ENCODE assay signal across 11 cellular contexts in the genomic region with DNA sequence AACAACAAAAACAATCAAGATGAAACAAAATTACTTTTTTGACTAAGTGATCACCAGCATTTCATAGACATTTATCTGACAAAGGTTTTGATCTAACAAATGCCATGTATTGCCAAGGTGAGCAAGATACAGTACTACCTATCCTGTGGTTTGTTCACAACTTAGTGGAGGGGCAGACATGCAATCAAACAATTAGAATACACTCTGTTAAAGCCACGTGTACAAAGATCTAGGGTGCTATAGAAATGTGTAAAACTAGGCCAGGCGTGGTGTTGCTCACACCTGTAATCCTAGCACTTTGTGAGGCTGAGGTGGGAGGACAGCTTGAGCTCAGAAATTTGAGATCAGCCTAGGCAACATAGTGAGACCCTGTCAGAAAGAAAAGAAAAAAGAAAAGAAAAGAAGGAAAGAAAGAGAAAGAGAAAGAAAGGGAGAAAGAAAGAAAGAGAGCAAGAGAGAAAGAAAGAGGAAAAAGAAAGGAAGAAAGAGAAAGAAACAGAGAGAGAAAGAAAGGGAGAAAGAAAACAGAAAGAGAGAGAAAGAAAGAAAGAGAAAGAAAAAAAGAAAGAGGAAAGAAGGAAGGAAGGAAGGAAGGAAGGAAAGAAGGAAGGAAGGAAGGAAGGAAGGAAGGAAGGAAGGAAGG. TPM values are rescaled to one million over a fixed set of nuclear protein-coding genes. Genes with fewer than 3 reads are reported as not detected.
DNase-seq lines count a peak whose midpoint lies in the region; ATAC-seq and TF ChIP-seq lines count a peak whose summit lies in the region.
"Had no signal": no experiment of that assay in that cellular context is flagged by ENCODE, and none has a peak within 500 bp of the region (broad histone marks: within the 10 kb centered on the region; RNA-seq: fewer than 3 reads in every experiment).

No MANE protein-coding gene starts in this region.

- no peaks in the 10 kb centered on the region for H4K20me1 ChIP-seq in H9 (ENCODE audit: control insufficient read depth, insufficient read depth, insufficient read length)

- H3K23me2 ChIP-seq in H9 (ENCODE audit: insufficient read length, low read depth, low read length, poor library complexity, severe bottlenecking): no peaks in the 10 kb centered on the region

- no peak overlapping the region for H2BK120ac ChIP-seq in H9 (ENCODE audit: low read depth, low read length, poor library complexity, severe bottlenecking)

- no peak overlapping the region for H3K4ac ChIP-seq in H9 (ENCODE audit: low read depth, low read length)

- H3K27me3 Mint-ChIP-seq in CD4-positive, alpha-beta memory T cell: no peaks in the 10 kb centered on the region
- H3K27me3 Mint-ChIP-seq in H9 (ENCODE audit: low read depth): no peaks in the 10 kb centered on the region

- ATAC-seq in HG03025 (IDR thresholded peaks at IDR 0.05; ENCODE audit: low FRiP score, unreplicated experiment): no peak

- TF ChIP-seq CTCF in H9 (conservative IDR thresholded peaks at IDR 0.05) (no peak), ascending aorta (IDR thresholded peaks at IDR 0.05) (no peak), ovary (IDR thresholded peaks at IDR 0.05) (no peak)

- H2AFZ ChIP-seq in H9 (ENCODE audit: low read length): no peak overlapping the region

- intact Hi-C loops in CD4-positive, alpha-beta memory T cell (cut with micrococcal nuclease): no loop called here
- intact Hi-C loops in ascending aorta (cut with DNase I) (no loop called here), ovary (cut with DNase I) (loop anchor here in 3 of 4 donors (5.0 kb wide), 1 partner anchor 73 kb away; the partner anchor contains the start of gene SPG11 (in 3 of the 3))

- no peak overlapping the region for H2AK5ac ChIP-seq in H9 (ENCODE audit: insufficient read length, low read length)

- no peak overlapping the region for H2BK5ac ChIP-seq in H9 (ENCODE audit: insufficient read length, low read length)

- peaks cover 0 to 1% (median 0%) of the 10 kb centered on the region in 8 donors for H3K9me3 Mint-ChIP-seq in CD4-positive, alpha-beta memory T cell
- H3K9me3 Mint-ChIP-seq in H9: peaks cover 5 to 10% of the 10 kb centered on the region in 2 experiments; a peak in 4 of 5 replicates

- peaks cover 11 to 19% of the 10 kb centered on the region in 2 donors for H3K36me3 Mint-ChIP-seq in CD4-positive, alpha-beta memory T cell
- H3K36me3 Mint-ChIP-seq in H9 (ENCODE audit: insufficient read depth in 1 of 3, low read depth in 3 of 3): peaks cover 0 to 3% (median 0%) of the 10 kb centered on the region in 3 experiments; a peak in 1 of 7 replicates

- CTCF ChIA-PET in CD4-positive, alpha-beta memory T cell (lab: Charles Lee; ENCODE audit: partially characterized antibody): interaction anchor here (1.0 to 33.6 kb wide), 12 partner anchors 15 to 156 kb away, joined by 4 to 821 read pairs (median 27); partner anchors contain the start of genes B2M, PATL2 and SPG11

- no peak overlapping the region for H2BK15ac ChIP-seq in H9 (ENCODE audit: low read depth, low read length)

- POLR2A ChIA-PET in CD4-positive, alpha-beta memory T cell (lab: Charles Lee; ENCODE audit: partially characterized antibody): interaction anchor here (0.9 to 39.7 kb wide), 7 partner anchors 8 to 198 kb away, joined by 3 to 5737 read pairs (median 12); partner anchors contain the start of genes B2M, EIF3J, PATL2 and SPG11

- H3K14ac ChIP-seq in H9 (ENCODE audit: insufficient read depth, low read length): no peak overlapping the region

- peak overlapping the region; percentile 72 to 95 (median 86) for H3K4me3 Mint-ChIP-seq in CD4-positive, alpha-beta memory T cell
- H3K4me3 Mint-ChIP-seq in H9: no peak overlapping the region

- H3K4me2 ChIP-seq in H9 (ENCODE audit: insufficient read depth, insufficient read length, low read length): no peak overlapping the region

- no peak overlapping the region for H3K9ac ChIP-seq in H9 (ENCODE audit: extremely low read depth, insufficient read length, low read length)

- H3K79me2 ChIP-seq in H9 (ENCODE audit: insufficient read depth, low read length): no peaks in the 10 kb centered on the region

- H3K27ac ChIP-seq in CD4-positive, alpha-beta memory T cell (ENCODE audit: low read depth, low read length): peak overlapping the region; percentile 74
- H3K27ac ChIP-seq in H9 (ENCODE audit: insufficient read length, low read depth, low read length) (no peak overlapping the region), ascending aorta (peak overlapping the region; percentile 66), ovary (peak overlapping the region; percentile 24 to 63)

- TF ChIP-seq POLR2A in ovary (IDR thresholded peaks at IDR 0.05): no peak

- WGBS in H9 (ENCODE audit: extremely low coverage, insufficient read length, low lambda C conversion rate): no CpG with 5 or more reads among the region's 2 CpGs
- 62 to 78% (median 63%) methylated on average over 2 of the region's 2 CpGs for WGBS in ovary, 3 donors

- H3K4me3 ChIP-seq in CD4-positive, alpha-beta memory T cell (ENCODE audit: low read length in 2 of 2): peak overlapping the region; percentile 27 to 55
- H3K4me3 ChIP-seq in ascending aorta: no peak overlapping the region
- no peak overlapping the region for H3K4me3 ChIP-seq in ovary

- H3K23ac ChIP-seq in H9 (ENCODE audit: insufficient read length, low read depth, low read length): no peak overlapping the region

- no peaks in the 10 kb centered on the region for H3K27me3 ChIP-seq in CD4-positive, alpha-beta memory T cell (ENCODE audit: insufficient read depth, low read length)
- no peaks in the 10 kb centered on the region for H3K27me3 ChIP-seq in H9 (ENCODE audit: insufficient read depth, low read length)
- no peaks in the 10 kb centered on the region for H3K27me3 ChIP-seq in ascending aorta
- H3K27me3 ChIP-seq in ovary: no peaks in the 10 kb centered on the region

- no peak overlapping the region for H3K56ac ChIP-seq in H9 (ENCODE audit: insufficient read length, low read depth, low read length)

- no peak overlapping the region for H4K8ac ChIP-seq in H9 (replicated peaks; ENCODE audit: insufficient read length, low read depth, low read length)

- peak overlapping the region; percentile 6 for H2BK20ac ChIP-seq in H9 (ENCODE audit: low read depth, low read length, poor library complexity, severe bottlenecking)

- H4K91ac ChIP-seq in H9 (ENCODE audit: insufficient read length, low read depth, low read length): no peak overlapping the region

- H4K5ac ChIP-seq in H9 (ENCODE audit: insufficient read length, low read depth, low read length): no peak overlapping the region

- H3K27ac Mint-ChIP-seq in CD4-positive, alpha-beta memory T cell: peak overlapping the region; percentile 93 to 99 (median 96)
- peak overlapping the region in 1 of 3 experiments; percentile 19; a peak in 1 of 7 replicates for H3K27ac Mint-ChIP-seq in H9

- peaks cover 54 to 81% (median 67%) of the 10 kb centered on the region in 4 donors for H3K4me1 Mint-ChIP-seq in CD4-positive, alpha-beta memory T cell
- peaks cover 10 to 15% of the 10 kb centered on the region in 2 experiments for H3K4me1 Mint-ChIP-seq in H9

- no peaks in the 10 kb centered on the region for H3K79me1 ChIP-seq in H9 (ENCODE audit: insufficient read depth, low read depth, low read length, poor library complexity, severe bottlenecking)

- H3T11ph ChIP-seq in H9 (ENCODE audit: low read length): no peak overlapping the region

- peaks cover 82% of the 10 kb centered on the region for H3K4me1 ChIP-seq in CD4-positive, alpha-beta memory T cell (ENCODE audit: insufficient read depth, low read length)
- no peaks in the 10 kb centered on the region for H3K4me1 ChIP-seq in H9 (ENCODE audit: insufficient read depth, low read length)
- H3K4me1 ChIP-seq in ascending aorta: peaks cover 0 to 7% of the 10 kb centered on the region in 2 donors
- peaks cover 4% of the 10 kb centered on the region for H3K4me1 ChIP-seq in ovary (ENCODE audit: insufficient read depth)

- no peak overlapping the region for H3K18ac ChIP-seq in H9 (ENCODE audit: insufficient read length, low read depth, low read length)

- DNase-seq in CD4-positive, alpha-beta memory T cell: no peak
- DNase-seq in H9: no peak
- no peak for DNase-seq in ascending aorta (ENCODE audit: low spot score in 2 of 2)
- DNase-seq in ovary: no peak
- no peak for DNase-seq in NCI-H82 treated with DMSO at 0.1 percent for 48 hours (lab: John Stamatoyannopoulos, UW; ENCODE audit: unreplicated experiment)
- no peak for DNase-seq in hypothalamus (lab: John Stamatoyannopoulos, UW)
- DNase-seq in NCI-H1048 (lab: John Stamatoyannopoulos, UW): no peak
- DNase-seq: activated CD4-positive, CD25-positive, alpha-beta regulatory T cell; DMS153; SHP77 had no signal

- no peak for TF ChIP-seq EP300 in ovary (IDR thresholded peaks at IDR 0.05)

- H2BK12ac ChIP-seq in H9 (ENCODE audit: insufficient read length, low read depth, low read length): no peak overlapping the region

- no peaks in the 10 kb centered on the region for H3K9me3 ChIP-seq in CD4-positive, alpha-beta memory T cell (ENCODE audit: control insufficient read depth in 1 of 2, low read length in 2 of 2)
- H3K9me3 ChIP-seq in H9 (ENCODE audit: control insufficient read depth, low read depth, low read length) (no peaks in the 10 kb centered on the region), ascending aorta (no peaks in the 10 kb centered on the region), ovary (no peaks in the 10 kb centered on the region)

- H3K36me3 ChIP-seq in CD4-positive, alpha-beta memory T cell (ENCODE audit: insufficient read depth, low read length): peaks cover 12% of the 10 kb centered on the region
- peaks cover 0 to 6% of the 10 kb centered on the region in 2 donors for H3K36me3 ChIP-seq in ascending aorta
- no peaks in the 10 kb centered on the region for H3K36me3 ChIP-seq in ovary

RNA-seq across cellular contexts. Expression of gene TRIM69, which starts 1.4 kb away (rescaled TPM):
- total RNA-seq in CD4-positive, alpha-beta memory T cell: 10 to 100 TPM; 38.1 to 40.7 TPM
- polyA plus RNA-seq in CD4-positive, alpha-beta memory T cell: 10 to 100 TPM; 25.8 to 42.0 TPM
- total RNA-seq in H9 (2021) (3.8 and 4.3 TPM in 2 replicates), ascending aorta (40.3 TPM), ovary (10 to 100 TPM in 6 of 7 donors, 1 to 10 TPM in 1; 7.0 to 25.5 (median 19.7) TPM)
- polyA plus RNA-seq in ovary: 10 to 100 TPM; 16.3 to 51.4 TPM

RNA-seq across cellular contexts. Expression of gene B2M, which starts 23.6 kb away (rescaled TPM):
- 1,000 to 10,000 TPM; 7,421 to 7,929 TPM for total RNA-seq in CD4-positive, alpha-beta memory T cell
- over 10,000 TPM; 34,708 to 62,423 TPM for polyA plus RNA-seq in CD4-positive, alpha-beta memory T cell
- total RNA-seq in H9 (2021): 74.3 and 81.0 TPM in 2 replicates
- total RNA-seq in ascending aorta: 3,395 TPM
- 1,000 to 10,000 TPM in 4 of 7 donors, 100 to 1,000 TPM in 3; 827 to 3,158 (median 1,148) TPM for total RNA-seq in ovary
- 1,000 to 10,000 TPM; 2,417 to 6,504 TPM for polyA plus RNA-seq in ovary

RNA-seq across cellular contexts. Expression of gene PATL2, which starts 23.8 kb away (rescaled TPM):
- 10 to 100 TPM; 62.1 to 62.8 TPM for total RNA-seq in CD4-positive, alpha-beta memory T cell
- 1 to 10 TPM; 5.7 to 7.5 TPM for polyA plus RNA-seq in CD4-positive, alpha-beta memory T cell
- total RNA-seq in H9 (2021) (0.46 and 0.55 TPM in 2 replicates), ascending aorta (not detected), ovary (1 to 10 TPM in 5 of 7 donors, under 1 TPM in 2; 0.20 to 1.9 (median 1.2) TPM)
- polyA plus RNA-seq in ovary: 1 to 10 TPM; 1.3 to 2.3 TPM

Comparison
In these comparisons a context has a peak if more than half of its experiments do, and no peak if none do; other contexts are left out.
1. H3K4me3 ChIP-seq: peak in CD4-positive, alpha-beta memory T cell (2 of 2); none in ascending aorta (0 of 2) and ovary (single experiment).
2. H3K4me3 Mint-ChIP-seq: peak in CD4-positive, alpha-beta memory T cell (8 of 8); none in H9 (0 of 2).
3. RNA of gene B2M, which starts 23.6 kb away (total RNA-seq): 7,421 to 7,929 TPM in CD4-positive, alpha-beta memory T cell, 3,395 TPM in ascending aorta (single experiment) and 827 to 3,158 TPM in ovary; 74.3 to 81.0 TPM in H9; every median in the first group is over 10 times any median in the second.
4. RNA of gene PATL2, which starts 23.8 kb away (total RNA-seq): 62.1 to 62.8 TPM in CD4-positive, alpha-beta memory T cell; 0.20 to 1.9 TPM in ovary, 0.46 to 0.55 TPM in H9 and not detected in ascending aorta (single experiment); every median in the first group is over 10 times any median in the second.
5. intact Hi-C loops: an anchor here in ovary (5.0 kb wide); none called in CD4-positive, alpha-beta memory T cell and ascending aorta.